Comparison of ENCODE assay signal across 42 cellular contexts in genomic region chr7:4904346-4904745, GRCh38. TPM values are rescaled to one million over a fixed set of nuclear protein-coding genes. Genes with fewer than 3 reads are reported as not detected.
"Had no signal": no experiment of that assay in that cellular context is flagged by ENCODE, and none has a peak within 500 bp of the region (broad histone marks: within the 10 kb centered on the region; RNA-seq: fewer than 3 reads in every experiment).

No MANE protein-coding gene starts in this region.

- H3K27me3 ChIP-seq: ascending aorta, cardiac muscle cell had no signal

- H3K4me3 Mint-ChIP-seq: activated CD4-positive, alpha-beta memory T cell treated with anti-CD3 and anti-CD28 coated beads, Interleukin-2, amount 10 ng/mL, durations not matched to agents 7 days and 5 days; activated CD4-positive, alpha-beta T cell treated with anti-CD3 and anti-CD28 coated beads for 36 hours; activated CD4-positive, alpha-beta T cell treated with anti-CD3 and anti-CD28 coated beads, Interleukin-2, amount 10 ng/mL, durations not matched to agents 7 days and 5 days; activated CD8-positive, alpha-beta memory T cell treated with anti-CD3 and anti-CD28 coated beads, Interleukin-2, amount 10 ng/mL, durations not matched to agents 7 days and 5 days; activated CD8-positive, alpha-beta T cell treated with anti-CD3 and anti-CD28 coated beads, Interleukin-2, amount 10 ng/mL, durations not matched to agents 7 days and 5 days; activated naive CD4-positive, alpha-beta T cell treated with anti-CD3 and anti-CD28 coated beads, Interleukin-2, amount 10 ng/mL, durations not matched to agents 7 days and 5 days; activated naive CD4-positive, alpha-beta T cell treated with anti-CD3 and anti-CD28 coated beads, Interleukin-2, amount 50 U/mL, for 24 hours; activated naive CD8-positive, alpha-beta T cell; activated naive CD8-positive, alpha-beta T cell treated with anti-CD3 and anti-CD28 coated beads, Interleukin-2, amount 10 ng/mL, durations not matched to agents 7 days and 5 days; activated naive CD8-positive, alpha-beta T cell treated with anti-CD3 and anti-CD28 coated beads, Interleukin-2, amount 50 U/mL, for 24 hours; activated T-cell treated with anti-CD3 and anti-CD28 coated beads, Interleukin-2, amount 50 U/mL, for 4 hours; activated T-cell treated with anti-CD3 and anti-CD28 coated beads, Interleukin-2, amount 50 U/mL, for 72 hours; brain; central memory CD8-positive, alpha-beta T cell; T-helper 1 cell treated with Interleukin-12 subunit alpha and Interleukin-12 subunit beta and Interleukin-4 antibody, amounts not matched to agents 30 μg/mL and 1 μg/mL, for 36 hours; T-helper 2 cell treated with Interferon-gamma antibody and Interleukin-4, amounts not matched to agents 5 μg/mL and 100 μg/mL, for 36 hours; WTC11 had no signal

- H3K36me3 Mint-ChIP-seq: activated CD8-positive, alpha-beta memory T cell treated with anti-CD3 and anti-CD28 coated beads, Interleukin-2, amount 10 ng/mL, durations not matched to agents 7 days and 5 days; activated naive CD4-positive, alpha-beta T cell treated with anti-CD3 and anti-CD28 coated beads, Interleukin-2, amount 10 ng/mL, durations not matched to agents 7 days and 5 days; activated naive CD4-positive, alpha-beta T cell treated with anti-CD3 and anti-CD28 coated beads, Interleukin-2, amount 50 U/mL, for 24 hours; activated naive CD8-positive, alpha-beta T cell; activated naive CD8-positive, alpha-beta T cell treated with anti-CD3 and anti-CD28 coated beads, Interleukin-2, amount 10 ng/mL, durations not matched to agents 7 days and 5 days; brain; WTC11 had no signal

- H3K4me1 ChIP-seq: ascending aorta had no signal

- H3K27ac Mint-ChIP-seq: activated CD4-positive, alpha-beta memory T cell treated with anti-CD3 and anti-CD28 coated beads, Interleukin-2, amount 10 ng/mL, durations not matched to agents 7 days and 5 days; activated CD4-positive, alpha-beta T cell treated with anti-CD3 and anti-CD28 coated beads for 36 hours; activated CD4-positive, alpha-beta T cell treated with anti-CD3 and anti-CD28 coated beads, Interleukin-2, amount 10 ng/mL, durations not matched to agents 7 days and 5 days; activated CD8-positive, alpha-beta memory T cell treated with anti-CD3 and anti-CD28 coated beads, Interleukin-2, amount 10 ng/mL, durations not matched to agents 7 days and 5 days; activated CD8-positive, alpha-beta T cell treated with anti-CD3 and anti-CD28 coated beads, Interleukin-2, amount 10 ng/mL, durations not matched to agents 7 days and 5 days; activated naive CD4-positive, alpha-beta T cell treated with anti-CD3 and anti-CD28 coated beads, Interleukin-2, amount 50 U/mL, for 24 hours; activated naive CD8-positive, alpha-beta T cell; activated naive CD8-positive, alpha-beta T cell treated with anti-CD3 and anti-CD28 coated beads, Interleukin-2, amount 10 ng/mL, durations not matched to agents 7 days and 5 days; activated naive CD8-positive, alpha-beta T cell treated with anti-CD3 and anti-CD28 coated beads, Interleukin-2, amount 50 U/mL, for 24 hours; activated T-cell treated with anti-CD3 and anti-CD28 coated beads, Interleukin-2, amount 50 U/mL, for 72 hours; activated T-helper 2 cell treated with anti-CD3 and anti-CD28 coated beads, Interferon-gamma antibody, Interleukin-2, Interleukin-4, amounts not matched to agents 10 μg/mL and 5 μg/mL and 100 μg/mL, durations not matched to agents 14 hours and 24 hours and 36 hours; brain; T-helper 1 cell treated with Interleukin-12 subunit alpha and Interleukin-12 subunit beta and Interleukin-4 antibody, amounts not matched to agents 30 μg/mL and 1 μg/mL, for 36 hours; T-helper 2 cell treated with Interferon-gamma antibody and Interleukin-4, amounts not matched to agents 5 μg/mL and 100 μg/mL, for 36 hours; WTC11 had no signal

- H3K4me1 Mint-ChIP-seq: activated CD4-positive, alpha-beta memory T cell treated with anti-CD3 and anti-CD28 coated beads, Interleukin-2, amount 10 ng/mL, durations not matched to agents 7 days and 5 days; activated CD4-positive, alpha-beta T cell treated with anti-CD3 and anti-CD28 coated beads for 36 hours; activated CD4-positive, alpha-beta T cell treated with anti-CD3 and anti-CD28 coated beads, Interleukin-2, amount 10 ng/mL, durations not matched to agents 7 days and 5 days; activated CD8-positive, alpha-beta memory T cell treated with anti-CD3 and anti-CD28 coated beads, Interleukin-2, amount 10 ng/mL, durations not matched to agents 7 days and 5 days; activated naive CD4-positive, alpha-beta T cell treated with anti-CD3 and anti-CD28 coated beads, Interleukin-2, amount 10 ng/mL, durations not matched to agents 7 days and 5 days; activated naive CD4-positive, alpha-beta T cell treated with anti-CD3 and anti-CD28 coated beads, Interleukin-2, amount 50 U/mL, for 24 hours; activated naive CD8-positive, alpha-beta T cell treated with anti-CD3 and anti-CD28 coated beads, Interleukin-2, amount 10 ng/mL, durations not matched to agents 7 days and 5 days; activated naive CD8-positive, alpha-beta T cell treated with anti-CD3 and anti-CD28 coated beads, Interleukin-2, amount 50 U/mL, for 24 hours; brain; central memory CD8-positive, alpha-beta T cell; WTC11 had no signal

- H3K27me3 Mint-ChIP-seq: activated CD4-positive, alpha-beta memory T cell treated with anti-CD3 and anti-CD28 coated beads, Interleukin-2, amount 10 ng/mL, durations not matched to agents 7 days and 5 days; activated CD4-positive, alpha-beta T cell treated with anti-CD3 and anti-CD28 coated beads for 36 hours; activated CD4-positive, alpha-beta T cell treated with anti-CD3 and anti-CD28 coated beads, Interleukin-2, amount 10 ng/mL, durations not matched to agents 7 days and 5 days; activated CD8-positive, alpha-beta memory T cell treated with anti-CD3 and anti-CD28 coated beads, Interleukin-2, amount 10 ng/mL, durations not matched to agents 7 days and 5 days; activated naive CD8-positive, alpha-beta T cell treated with anti-CD3 and anti-CD28 coated beads, Interleukin-2, amount 10 ng/mL, durations not matched to agents 7 days and 5 days had no signal

- H3K9me3 Mint-ChIP-seq: activated CD4-positive, alpha-beta memory T cell treated with anti-CD3 and anti-CD28 coated beads, Interleukin-2, amount 10 ng/mL, durations not matched to agents 7 days and 5 days; activated CD4-positive, alpha-beta T cell treated with anti-CD3 and anti-CD28 coated beads, Interleukin-2, amount 10 ng/mL, durations not matched to agents 7 days and 5 days; activated naive CD4-positive, alpha-beta T cell treated with anti-CD3 and anti-CD28 coated beads, Interleukin-2, amount 10 ng/mL, durations not matched to agents 7 days and 5 days; activated naive CD4-positive, alpha-beta T cell treated with anti-CD3 and anti-CD28 coated beads, Interleukin-2, amount 50 U/mL, for 24 hours; activated naive CD8-positive, alpha-beta T cell treated with anti-CD3 and anti-CD28 coated beads, Interleukin-2, amount 10 ng/mL, durations not matched to agents 7 days and 5 days; activated naive CD8-positive, alpha-beta T cell treated with anti-CD3 and anti-CD28 coated beads, Interleukin-2, amount 50 U/mL, for 24 hours; activated T-cell treated with anti-CD3 and anti-CD28 coated beads, Interleukin-2, amount 50 U/mL, for 4 hours; activated T-cell treated with anti-CD3 and anti-CD28 coated beads, Interleukin-2, amount 50 U/mL, for 72 hours; activated T-helper 2 cell treated with anti-CD3 and anti-CD28 coated beads, Interferon-gamma antibody, Interleukin-2, Interleukin-4, amounts not matched to agents 10 μg/mL and 5 μg/mL and 100 μg/mL, durations not matched to agents 14 hours and 24 hours and 36 hours; brain; central memory CD8-positive, alpha-beta T cell; T-helper 1 cell treated with Interleukin-12 subunit alpha and Interleukin-12 subunit beta and Interleukin-4 antibody, amounts not matched to agents 30 μg/mL and 1 μg/mL, for 36 hours; T-helper 2 cell treated with Interferon-gamma antibody and Interleukin-4, amounts not matched to agents 5 μg/mL and 100 μg/mL, for 36 hours had no signal

- H3K36me3 ChIP-seq: ascending aorta, cardiac muscle cell had no signal

- DNase-seq: activated CD4-positive, alpha-beta memory T cell treated with anti-CD3 and anti-CD28 coated beads, Interleukin-2, amount 10 ng/mL, durations not matched to agents 7 days and 5 days; activated CD4-positive, alpha-beta T cell treated with anti-CD3 and anti-CD28 coated beads for 1 hour; activated CD4-positive, alpha-beta T cell treated with anti-CD3 and anti-CD28 coated beads for 36 hours; activated CD4-positive, alpha-beta T cell treated with anti-CD3 and anti-CD28 coated beads for 48 hours; activated CD4-positive, alpha-beta T cell treated with anti-CD3 and anti-CD28 coated beads, Interleukin-2, amount 10 ng/mL, durations not matched to agents 7 days and 5 days; activated CD4-positive, alpha-beta T cell treated with anti-CD3 and anti-CD28 coated beads, Interleukin-2, amount 50 U/mL, for 48 hours; activated CD4-positive, CD25-positive, alpha-beta regulatory T cell; activated CD8-positive, alpha-beta memory T cell treated with anti-CD3 and anti-CD28 coated beads for 24 hours; activated CD8-positive, alpha-beta memory T cell treated with anti-CD3 and anti-CD28 coated beads, Interleukin-2, amount 10 ng/mL, durations not matched to agents 7 days and 5 days; activated CD8-positive, alpha-beta memory T cell treated with anti-CD3 and anti-CD28 coated beads, Interleukin-2, amount 50 U/mL, for 48 hours; activated CD8-positive, alpha-beta T cell treated with anti-CD3 and anti-CD28 coated beads, Interleukin-2, amount 10 ng/mL, durations not matched to agents 7 days and 5 days; activated effector memory CD4-positive, alpha-beta T cell treated with Interleukin-2 at 50 U/mL for 16 hours; activated gamma-delta T cell; activated naive CD4-positive, alpha-beta T cell treated with anti-CD3 and anti-CD28 coated beads, Interleukin-2, amount 10 ng/mL, durations not matched to agents 7 days and 5 days; activated naive CD4-positive, alpha-beta T cell treated with Interleukin-2 at 50 U/mL for 16 hours; activated naive CD8-positive, alpha-beta T cell treated with anti-CD3 and anti-CD28 coated beads, Interleukin-2, amount 10 ng/mL, durations not matched to agents 7 days and 5 days; activated naive CD8-positive, alpha-beta T cell treated with anti-CD3 and anti-CD28 coated beads, Interleukin-2, amount 50 U/mL, for 24 hours; activated T-cell treated with anti-CD3 and anti-CD28 coated beads, Interleukin-2, amount 50 U/mL, for 4 hours; activated T-cell treated with anti-CD3 and anti-CD28 coated beads, Interleukin-2, amount 50 U/mL, for 72 hours; amygdala; anterior cingulate cortex; caudate nucleus; cerebellar nuclear complex; T-helper 1 cell; T-helper 2 cell; T-helper 9 cell; WERI-Rb-1 had no signal

- H3K4me3 ChIP-seq: ascending aorta, cardiac muscle cell had no signal

- FAIRE-seq: bronchial epithelial cell, TTC549 had no signal

- H3K9me3 ChIP-seq: ascending aorta had no signal

- H3K27ac ChIP-seq: ascending aorta, cardiac muscle cell, WERI-Rb-1 had no signal

- ATAC-seq: activated CD4-positive, alpha-beta T cell treated with anti-CD3 and anti-CD28 coated beads for 36 hours; activated CD4-positive, CD25-positive, alpha-beta regulatory T cell treated with anti-CD3 and anti-CD28 coated beads, Interleukin-2, amount 50 U/mL, for 24 hours; activated CD8-positive, alpha-beta memory T cell treated with anti-CD3 and anti-CD28 coated beads, Interleukin-2, amount 10 ng/mL, durations not matched to agents 7 days and 5 days; activated CD8-positive, alpha-beta T cell treated with anti-CD3 and anti-CD28 coated beads, Interleukin-2, amount 10 ng/mL, durations not matched to agents 7 days and 5 days; activated naive CD8-positive, alpha-beta T cell treated with anti-CD3 and anti-CD28 coated beads, Interleukin-2, amount 50 U/mL, for 24 hours; activated T-cell treated with anti-CD3 and anti-CD28 coated beads, Interleukin-2, amount 50 U/mL, for 4 hours; activated T-cell treated with anti-CD3 and anti-CD28 coated beads, Interleukin-2, amount 50 U/mL, for 72 hours; WTC11 had no signal

RNA-seq across cellular contexts. Expression of gene PAPOLB, which starts 42.5 kb away (rescaled TPM):
- total RNA-seq: activated CD4-positive, alpha-beta memory T cell treated with anti-CD3 and anti-CD28 coated beads, Interleukin-2, amount 10 ng/mL, durations not matched to agents 7 days and 5 days; activated CD4-positive, alpha-beta T cell treated with anti-CD3 and anti-CD28 coated beads for 36 hours; activated naive CD8-positive, alpha-beta T cell treated with anti-CD3 and anti-CD28 coated beads, Interleukin-2, amount 10 ng/mL, durations not matched to agents 7 days and 5 days; activated T-helper 2 cell treated with anti-CD3 and anti-CD28 coated beads, Interferon-gamma antibody, Interleukin-2, Interleukin-4, amounts not matched to agents 10 μg/mL and 5 μg/mL and 100 μg/mL, durations not matched to agents 14 hours and 24 hours and 36 hours; ascending aorta; bronchial epithelial cell had no signal
- polyA plus RNA-seq: adipose tissue, cardiac muscle cell had no signal

RNA-seq across cellular contexts. Expression of gene MMD2, which starts 54.6 kb away (rescaled TPM):
- total RNA-seq: activated CD4-positive, alpha-beta memory T cell treated with anti-CD3 and anti-CD28 coated beads, Interleukin-2, amount 10 ng/mL, durations not matched to agents 7 days and 5 days; activated CD4-positive, alpha-beta T cell treated with anti-CD3 and anti-CD28 coated beads for 36 hours; activated CD4-positive, alpha-beta T cell treated with anti-CD3 and anti-CD28 coated beads, Interleukin-2, amount 10 ng/mL, durations not matched to agents 7 days and 5 days; activated CD8-positive, alpha-beta memory T cell treated with anti-CD3 and anti-CD28 coated beads, Interleukin-2, amount 10 ng/mL, durations not matched to agents 7 days and 5 days; activated CD8-positive, alpha-beta T cell treated with anti-CD3 and anti-CD28 coated beads, Interleukin-2, amount 10 ng/mL, durations not matched to agents 7 days and 5 days; activated naive CD8-positive, alpha-beta T cell treated with anti-CD3 and anti-CD28 coated beads, Interleukin-2, amount 10 ng/mL, durations not matched to agents 7 days and 5 days; activated T-cell treated with anti-CD3 and anti-CD28 coated beads, Interleukin-2, amount 50 U/mL, for 4 hours; activated T-cell treated with anti-CD3 and anti-CD28 coated beads, Interleukin-2, amount 50 U/mL, for 72 hours; activated T-helper 2 cell treated with anti-CD3 and anti-CD28 coated beads, Interferon-gamma antibody, Interleukin-2, Interleukin-4, amounts not matched to agents 10 μg/mL and 5 μg/mL and 100 μg/mL, durations not matched to agents 14 hours and 24 hours and 36 hours; ascending aorta; bronchial epithelial cell; cardiac muscle cell; chondrocyte; WTC11 had no signal
- polyA plus RNA-seq: adipose tissue, cardiac muscle cell had no signal
